Comparison of ENCODE assay signal across 31 cellular contexts in genomic region chr19:15393963-15394362, GRCh38. TPM values are rescaled to one million over a fixed set of nuclear protein-coding genes. Genes with fewer than 3 reads are reported as not detected.
DNase-seq lines count a peak whose midpoint lies in the region; ATAC-seq, FAIRE-seq and TF ChIP-seq lines count a peak whose summit lies in the region.
"Had no signal": no experiment of that assay in that cellular context is flagged by ENCODE, and none has a peak within 500 bp of the region (broad histone marks: within the 10 kb centered on the region; RNA-seq: fewer than 3 reads in every experiment).

No MANE protein-coding gene starts in this region.

- no peak overlapping the region for H3K4me3 Mint-ChIP-seq in chondrocyte (ENCODE audit: unreplicated experiment)
- H3K4me3 Mint-ChIP-seq in naive B cell = no peak overlapping the region
- H3K4me3 Mint-ChIP-seq: activated CD4-positive, alpha-beta memory T cell treated with anti-CD3 and anti-CD28 coated beads, Interleukin-2, amount 10 ng/mL, durations not matched to agents 7 days and 5 days; activated T-helper 17 cell treated with anti-CD3 and anti-CD28 coated beads, Interleukin-2, amount 50 U/mL, for 72 hours; CD14-positive monocyte; dendritic cell treated with granulocyte-macrophage colony-stimulating factor and Interleukin-4, amounts not matched to agents 40 ng/mL and 50 ng/mL, for 4 days; natural killer cell; stimulated activated naive CD8-positive, alpha-beta T cell treated with anti-CD3 and anti-CD28 coated beads, Interleukin-15, amount 100 ng/mL, for 72 hours; T-helper 1 cell treated with Interleukin-12 subunit alpha and Interleukin-12 subunit beta and Interleukin-4 antibody, amounts not matched to agents 30 μg/mL and 1 μg/mL, for 36 hours had no signal

- intact Hi-C loops in posterior vena cava (cut with DNase I) = no loop called here

- no peak overlapping the region for H3K4me3 ChIP-seq in gastroesophageal sphincter
- H3K4me3 ChIP-seq: cardiac muscle cell, esophagus squamous epithelium, Peyer's patch, SJCRH30, skin epidermis had no signal

- no peak for TF ChIP-seq POLR2A in GM12892 (IDR thresholded peaks at IDR 0.05; ENCODE audit: low read depth, low read length)
- TF ChIP-seq POLR2A in gastroesophageal sphincter (IDR thresholded peaks at IDR 0.05) = no peak

- ATAC-seq in naive B cell (ENCODE audit: low read depth in 2 of 2) = no peak
- no peak for ATAC-seq in gastroesophageal sphincter
- ATAC-seq: activated CD4-positive, CD25-positive, alpha-beta regulatory T cell treated with anti-CD3 and anti-CD28 coated beads, Interleukin-2, amount 50 U/mL, for 24 hours; activated T-helper 17 cell treated with anti-CD3 and anti-CD28 coated beads, Interleukin-2, amount 50 U/mL, for 72 hours; natural killer cell; stimulated activated naive CD8-positive, alpha-beta T cell treated with anti-CD3 and anti-CD28 coated beads, Interleukin-15, amount 100 ng/mL, for 72 hours had no signal

- no peak for TF ChIP-seq CTCF in chondrocyte (IDR thresholded peaks at IDR 0.05)
- TF ChIP-seq CTCF in gastroesophageal sphincter (IDR thresholded peaks at IDR 0.05) = no peak

- no peaks in the 10 kb centered on the region for H3K9me3 ChIP-seq in gastroesophageal sphincter
- H3K9me3 ChIP-seq: esophagus squamous epithelium, Peyer's patch, SJCRH30 had no signal

- no peak overlapping the region for H3K27ac ChIP-seq in gastroesophageal sphincter
- H3K27ac ChIP-seq: cardiac muscle cell, esophagus squamous epithelium, KMS-11, Peyer's patch, SJCRH30, skin epidermis had no signal

- H3K27ac Mint-ChIP-seq in chondrocyte (ENCODE audit: unreplicated experiment) (peak overlapping the region; percentile 68), naive B cell (peak overlapping the region in 4 of 6 donors; percentile 6 to 89 (median 44))
- H3K27ac Mint-ChIP-seq: activated CD4-positive, alpha-beta memory T cell treated with anti-CD3 and anti-CD28 coated beads, Interleukin-2, amount 10 ng/mL, durations not matched to agents 7 days and 5 days; activated T-helper 17 cell treated with anti-CD3 and anti-CD28 coated beads, Interleukin-2, amount 50 U/mL, for 72 hours; stimulated activated naive CD8-positive, alpha-beta T cell treated with anti-CD3 and anti-CD28 coated beads, Interleukin-15, amount 100 ng/mL, for 72 hours; T-helper 1 cell treated with Interleukin-12 subunit alpha and Interleukin-12 subunit beta and Interleukin-4 antibody, amounts not matched to agents 30 μg/mL and 1 μg/mL, for 36 hours had no signal

- H3K36me3 Mint-ChIP-seq in chondrocyte (ENCODE audit: low read depth) = peaks cover 46% of the 10 kb centered on the region
- peaks cover 22 to 28% of the 10 kb centered on the region in 2 donors for H3K36me3 Mint-ChIP-seq in naive B cell

- H3K4me1 Mint-ChIP-seq in chondrocyte (ENCODE audit: low read depth) = peaks cover 5% of the 10 kb centered on the region
- H3K4me1 Mint-ChIP-seq in naive B cell = peaks cover 17 to 27% (median 22%) of the 10 kb centered on the region in 3 donors
- H3K4me1 Mint-ChIP-seq: CD14-positive monocyte had no signal

- DNase-seq in AG08396 (ENCODE audit: low spot score) (peak; percentile 43), GM12892 (ENCODE audit: insufficient read length) (no peak), chondrocyte (ENCODE audit: low spot score) (no peak), naive B cell (no peak), SW 1271 (lab: John Stamatoyannopoulos, UW) (no peak), posterior vena cava (ENCODE audit: low spot score) (no peak), NCI-H2171 treated with DMSO at 0.1 percent for 48 hours (lab: John Stamatoyannopoulos, UW) (no peak)
- DNase-seq: activated CD4-positive, alpha-beta memory T cell treated with anti-CD3 and anti-CD28 coated beads, Interleukin-2, amount 10 ng/mL, durations not matched to agents 7 days and 5 days; activated CD8-positive, alpha-beta memory T cell treated with anti-CD3 and anti-CD28 coated beads, Interleukin-2, amount 50 U/mL, for 48 hours; DMS79 treated with DMSO at 0.1 percent for 48 hours; esophagus squamous epithelium; glutamatergic neuron; natural killer cell; NCI-H1436; NCI-H748 treated with DMSO at 0.1 percent for 48 hours; occipital lobe; SJCRH30; stimulated activated CD8-positive, alpha-beta memory T cell treated with anti-CD3 and anti-CD28 coated beads, Interleukin-4, amount 100 ng/mL, for 48 hours; stimulated activated naive CD8-positive, alpha-beta T cell treated with anti-CD3 and anti-CD28 coated beads, Interleukin-15, amount 100 ng/mL, for 72 hours had no signal

- peak; percentile 27 for FAIRE-seq in GM12892 (lab: Jason Lieb, UNC)
- FAIRE-seq: keratinocyte, TTC549 had no signal

- H3K36me3 ChIP-seq in gastroesophageal sphincter = peaks cover 1 to 85% of the 10 kb centered on the region in 2 donors

- no peaks in the 10 kb centered on the region for H3K27me3 Mint-ChIP-seq in chondrocyte (ENCODE audit: low read depth)
- H3K27me3 Mint-ChIP-seq in naive B cell = no peaks in the 10 kb centered on the region
- H3K27me3 Mint-ChIP-seq: activated CD4-positive, alpha-beta memory T cell treated with anti-CD3 and anti-CD28 coated beads, Interleukin-2, amount 10 ng/mL, durations not matched to agents 7 days and 5 days; activated T-helper 17 cell treated with anti-CD3 and anti-CD28 coated beads, Interleukin-2, amount 50 U/mL, for 72 hours; dendritic cell treated with granulocyte-macrophage colony-stimulating factor and Interleukin-4, amounts not matched to agents 40 ng/mL and 50 ng/mL, for 4 days; stimulated activated naive CD8-positive, alpha-beta T cell treated with anti-CD3 and anti-CD28 coated beads, Interleukin-15, amount 100 ng/mL, for 72 hours had no signal

- H3K9me3 Mint-ChIP-seq in chondrocyte (ENCODE audit: low read depth) = no peaks in the 10 kb centered on the region
- no peaks in the 10 kb centered on the region for H3K9me3 Mint-ChIP-seq in naive B cell
- H3K9me3 Mint-ChIP-seq: activated CD4-positive, alpha-beta memory T cell treated with anti-CD3 and anti-CD28 coated beads, Interleukin-2, amount 10 ng/mL, durations not matched to agents 7 days and 5 days; activated T-helper 17 cell treated with anti-CD3 and anti-CD28 coated beads, Interleukin-2, amount 50 U/mL, for 72 hours; CD14-positive monocyte; dendritic cell treated with granulocyte-macrophage colony-stimulating factor and Interleukin-4, amounts not matched to agents 40 ng/mL and 50 ng/mL, for 4 days; natural killer cell; stimulated activated naive CD8-positive, alpha-beta T cell treated with anti-CD3 and anti-CD28 coated beads, Interleukin-15, amount 100 ng/mL, for 72 hours; T-helper 1 cell treated with Interleukin-12 subunit alpha and Interleukin-12 subunit beta and Interleukin-4 antibody, amounts not matched to agents 30 μg/mL and 1 μg/mL, for 36 hours had no signal

- no peaks in the 10 kb centered on the region for H3K27me3 ChIP-seq in gastroesophageal sphincter
- H3K27me3 ChIP-seq: cardiac muscle cell, esophagus squamous epithelium, Peyer's patch, SJCRH30 had no signal

- no peak for TF ChIP-seq EP300 in gastroesophageal sphincter (IDR thresholded peaks at IDR 0.05)

- H3K4me1 ChIP-seq in gastroesophageal sphincter = peaks cover 0 to 13% (median 0%) of the 10 kb centered on the region in 3 donors
- H3K4me1 ChIP-seq: esophagus squamous epithelium, Peyer's patch, SJCRH30 had no signal

RNA-seq across cellular contexts. Expression of gene AKAP8, which starts 14.4 kb away (rescaled TPM):
- polyA plus RNA-seq in GM12892 (2012; ENCODE audit: missing spikeins) = 12.6 TPM
- total RNA-seq in chondrocyte (21.3 to 23.5 TPM (median 23.0 TPM) in 3 replicates), gastroesophageal sphincter (10 to 100 TPM; 21.4 to 34.2 (median 28.0) TPM), posterior vena cava (10 to 100 TPM; 24.2 to 33.6 TPM)
- polyA plus RNA-seq in naive B cell (ENCODE audit: low read depth in 6 of 6) = 10 to 100 TPM; 14.7 to 27.7 (median 17.9) TPM

RNA-seq across cellular contexts. Expression of gene AKAP8L, which starts 24.8 kb away (rescaled TPM):
- polyA plus RNA-seq in GM12892 (2012; ENCODE audit: missing spikeins) = 33.2 TPM
- total RNA-seq in chondrocyte (69.5 to 103 TPM (median 76.0 TPM) in 3 replicates), gastroesophageal sphincter (100 to 1,000 TPM in 1 of 4 donors, 10 to 100 TPM in 3; 61.3 to 102 (median 70.1) TPM), posterior vena cava (10 to 100 TPM; 52.6 to 65.7 TPM)
- polyA plus RNA-seq in naive B cell (ENCODE audit: low read depth in 6 of 6) = 100 to 1,000 TPM in 1 of 6 donors, 10 to 100 TPM in 5; 37.8 to 103 (median 53.6) TPM

RNA-seq across cellular contexts. Expression of gene WIZ, which starts 55.8 kb away (rescaled TPM):
- polyA plus RNA-seq in GM12892 (2012; ENCODE audit: missing spikeins) = 3.3 TPM
- total RNA-seq in chondrocyte = 50.6 to 54.0 TPM (median 52.4 TPM) in 3 replicates
- 1 to 10 TPM in 1 of 6 donors, under 1 TPM in 5; 0.15 to 1.4 (median 0.66) TPM for polyA plus RNA-seq in naive B cell (ENCODE audit: low read depth in 6 of 6)
- 10 to 100 TPM; 24.4 to 94.6 (median 49.9) TPM for total RNA-seq in gastroesophageal sphincter
- 10 to 100 TPM; 33.2 to 44.2 TPM for total RNA-seq in posterior vena cava
